1 cellular context compared by ENCODE assay signal in the genomic region with DNA sequence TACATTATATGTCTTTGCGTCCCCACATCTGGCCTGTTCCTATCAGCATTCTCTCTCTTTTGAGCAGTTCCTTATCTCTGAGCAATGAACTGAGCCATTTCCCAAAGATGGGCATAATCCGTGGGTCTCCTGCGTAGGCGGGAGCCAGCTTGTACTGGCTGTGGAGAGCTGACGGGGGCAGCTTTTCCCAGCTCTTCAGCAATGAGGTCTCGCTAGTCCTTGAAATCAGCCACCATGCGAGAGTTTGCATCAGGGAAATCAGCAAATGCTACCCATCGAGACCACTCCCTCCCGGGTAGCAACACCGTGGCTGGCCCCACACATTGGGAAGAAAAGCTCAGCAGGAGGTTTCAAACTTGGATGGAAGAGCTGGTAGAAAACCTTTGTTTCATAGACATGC.
TF ChIP-seq lines count a peak whose summit lies in the region.

No MANE protein-coding gene starts in this region.

TF ChIP-seq in GM23338, 12 proteins besides CTCF, POLR2A, EP300 and RAD21 (continued from another document):
- TF ChIP-seq NANOG (IDR thresholded peaks at IDR 0.05; ENCODE audit: borderline replicate concordance) (no peak), STAT1 (IDR thresholded peaks at IDR 0.05; ENCODE audit: unreplicated experiment) (no peak)
